Comparison of ENCODE assay signal across 9 cellular contexts in the genomic region with DNA sequence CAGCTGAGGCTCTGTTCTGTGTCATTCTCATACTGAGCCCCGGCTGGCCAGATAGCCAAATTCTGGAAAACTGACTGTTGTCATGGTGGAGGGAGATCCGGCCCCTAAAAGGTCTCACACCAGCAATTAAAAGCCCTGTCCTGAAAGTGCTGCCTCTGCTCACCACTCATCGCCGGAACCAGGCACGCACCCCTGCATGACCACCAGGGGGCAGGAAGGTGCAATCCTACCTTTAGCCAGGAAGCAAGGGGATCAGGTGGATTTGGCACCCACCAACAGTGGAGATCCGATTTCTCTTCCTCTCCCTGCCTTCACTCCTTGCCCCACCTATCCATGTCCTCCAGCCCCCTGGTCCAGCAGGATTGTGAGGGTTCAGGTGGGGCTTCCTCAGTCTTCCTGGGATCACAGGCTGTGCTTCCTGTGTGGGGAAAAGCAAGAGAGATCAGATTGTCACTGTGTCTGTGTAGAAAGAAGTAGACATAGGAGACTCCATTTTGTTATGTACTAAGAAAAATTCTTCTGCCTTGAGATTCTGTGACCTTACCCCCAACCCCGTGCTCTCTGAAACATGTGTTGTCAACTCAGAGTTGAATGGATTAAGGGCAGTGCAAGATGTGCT. TPM values are rescaled to one million over a fixed set of nuclear protein-coding genes. Genes with fewer than 3 reads are reported as not detected.
A peak's percentile ranks its signal among the peaks of the same experiment; 100 is the strongest.
DNase-seq lines count a peak whose midpoint lies in the region; ATAC-seq and TF ChIP-seq lines count a peak whose summit lies in the region.
"Had no signal": no experiment of that assay in that cellular context is flagged by ENCODE, and none has a peak within 500 bp of the region (broad histone marks: within the 10 kb centered on the region; RNA-seq: fewer than 3 reads in every experiment).

No MANE protein-coding gene starts in this region.

- TF ChIP-seq CTCF in body of pancreas (IDR thresholded peaks at IDR 0.05) (peak; percentile 81 to 93 (median 87)), kidney epithelial cell (IDR thresholded peaks at IDR 0.05; ENCODE audit: insufficient read depth, low read length, poor library complexity, severe bottlenecking) (peak; percentile 96)

- no peak overlapping the region for H3K27ac ChIP-seq in body of pancreas

- no peaks in the 10 kb centered on the region for H3K36me3 ChIP-seq in body of pancreas (replicated peaks in 1 of 2; ENCODE audit: insufficient read depth in 1 of 2, low read depth in 2 of 2)
- H3K36me3 ChIP-seq in kidney epithelial cell (ENCODE audit: control insufficient read depth, insufficient read depth, low read length), result no peaks in the 10 kb centered on the region

- H3K9me3 ChIP-seq in body of pancreas, result no peaks in the 10 kb centered on the region

- 12% methylated on average over 7 of the region's 7 CpGs for WGBS in body of pancreas, 2 donors

- intact Hi-C loops in body of pancreas (cut with DNase I), result no loop called here

- ATAC-seq in body of pancreas (peak; percentile 77), GM19397 (IDR thresholded peaks at IDR 0.05; ENCODE audit: unreplicated experiment) (no peak)

- no peak overlapping the region for H3K4me3 ChIP-seq in body of pancreas
- H3K4me3 ChIP-seq in kidney epithelial cell (ENCODE audit: low read depth, low read length), result no peak overlapping the region

- DNase-seq in NCI-H2171 treated with DMSO at 0.1 percent for 48 hours (lab: John Stamatoyannopoulos, UW) (peak; percentile 44), NCI-H2171 (lab: John Stamatoyannopoulos, UW) (no peak), NAMALWA (ENCODE audit: low spot score) (peak; percentile 60), UCSD-AML1 (lab: John Stamatoyannopoulos, UW; ENCODE audit: unreplicated experiment) (peak; percentile 54), body of pancreas (peak; percentile 72 to 82 (median 78)), kidney epithelial cell (ENCODE audit: low read depth) (no peak)
- DNase-seq in stimulated activated CD4-positive, alpha-beta T cell treated with anti-CD3 and anti-CD28 coated beads, Interleukin-4, amount 100 ng/mL, for 4 hours, result peak; percentile 61 to 72

- peaks cover 2% of the 10 kb centered on the region for H3K4me1 ChIP-seq in body of pancreas

- no peaks in the 10 kb centered on the region for H3K27me3 ChIP-seq in body of pancreas
- peaks cover 37% of the 10 kb centered on the region for H3K27me3 ChIP-seq in kidney epithelial cell (ENCODE audit: control insufficient read depth, insufficient read depth, low read length)

- TF ChIP-seq POLR2A in body of pancreas (IDR thresholded peaks at IDR 0.05), result no peak

RNA-seq across cellular contexts. Expression of gene CACNA2D2, which starts 16.1 kb away (rescaled TPM):
- total RNA-seq in body of pancreas (1 to 10 TPM; 1.3 TPM), kidney epithelial cell (0.21 and 0.55 TPM in 2 replicates)
- total RNA-seq: pulmonary artery endothelial cell had no signal

RNA-seq across cellular contexts. Expression of gene C3orf18, which starts 48.0 kb away (rescaled TPM):
- total RNA-seq in body of pancreas (10 to 100 TPM in 1 of 2 donors, 1 to 10 TPM in 1; 6.3 to 11.4 TPM), kidney epithelial cell (5.9 and 11.3 TPM in 2 replicates)

RNA-seq across cellular contexts. Expression of gene HEMK1, which starts 49.7 kb away (rescaled TPM):
- 1 to 10 TPM; 6.7 to 9.6 TPM for total RNA-seq in body of pancreas
- total RNA-seq in kidney epithelial cell, result 15.3 and 15.6 TPM in 2 replicates

Comparison
In these comparisons a context has a peak if more than half of its experiments do, and no peak if none do; other contexts are left out.
1. DNase-seq: peak in NCI-H2171 treated with DMSO at 0.1 percent for 48 hours (single experiment), NAMALWA (single experiment), UCSD-AML1 (single experiment), body of pancreas (4 of 4) and stimulated activated CD4-positive, alpha-beta T cell treated with anti-CD3 and anti-CD28 coated beads, Interleukin-4, amount 100 ng/mL, for 4 hours (2 of 2); none in NCI-H2171 (single experiment) and kidney epithelial cell (single experiment).